ENCODE assay signal across 13 cellular contexts in the genomic region with DNA sequence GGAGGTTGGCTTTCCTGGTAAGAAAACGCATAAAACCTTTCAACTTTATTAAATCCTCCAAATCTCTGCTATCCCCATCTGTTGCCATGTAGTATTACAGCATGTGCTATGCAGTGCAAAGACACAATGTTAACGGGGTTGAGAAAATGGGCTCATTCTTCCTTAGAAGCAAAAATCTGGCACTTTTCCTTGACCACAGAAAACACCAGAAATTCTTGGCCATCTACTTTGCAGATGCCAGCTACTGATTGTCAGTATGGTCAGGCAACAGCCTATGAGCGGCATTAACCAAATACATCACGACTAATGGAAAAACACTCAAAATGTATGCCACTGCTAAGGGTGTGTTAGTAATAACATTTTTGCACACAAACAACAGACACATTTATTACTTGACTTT.
"Had no signal": no experiment of that assay in that cellular context is flagged by ENCODE, and none has a peak within 500 bp of the region (broad histone marks: within the 10 kb centered on the region; RNA-seq: fewer than 3 reads in every experiment).

No MANE protein-coding gene starts in this region.

- ATAC-seq: natural killer cell, psoas muscle, sciatic nerve, upper lobe of right lung had no signal

- H3K9me3 ChIP-seq: psoas muscle, suprapubic skin, upper lobe of right lung had no signal

- DNase-seq: activated CD4-positive, alpha-beta T cell treated with anti-CD3 and anti-CD28 coated beads, Interleukin-2, amount 50 U/mL, for 1 hour; activated naive CD4-positive, alpha-beta T cell treated with anti-CD3 and anti-CD28 coated beads, Interleukin-2, amount 50 U/mL, for 16 hours; activated T-cell treated with anti-CD3 and anti-CD28 coated beads, Interleukin-2, amount 50 U/mL, for 1 hour; cerebellar nuclear complex; endodermal cell; natural killer cell; psoas muscle; stimulated activated naive CD4-positive, alpha-beta T cell treated with Interleukin-2 at 50 U/mL for 16 hours; T-helper 2 cell; upper lobe of right lung had no signal

- H3K4me1 ChIP-seq: psoas muscle, suprapubic skin, upper lobe of right lung had no signal

- H3K4me3 ChIP-seq: psoas muscle, suprapubic skin, upper lobe of right lung had no signal

- H3K36me3 Mint-ChIP-seq: natural killer cell had no signal

- H3K27ac ChIP-seq: psoas muscle, suprapubic skin, upper lobe of right lung had no signal

- H3K9me3 Mint-ChIP-seq: dendritic cell treated with granulocyte-macrophage colony-stimulating factor and Interleukin-4, amounts not matched to agents 40 ng/mL and 50 ng/mL, for 4 days; natural killer cell had no signal

- H3K27me3 ChIP-seq: suprapubic skin, upper lobe of right lung had no signal

- H3K36me3 ChIP-seq: suprapubic skin, upper lobe of right lung had no signal

- H3K27ac Mint-ChIP-seq: dendritic cell treated with granulocyte-macrophage colony-stimulating factor and Interleukin-4, amounts not matched to agents 40 ng/mL and 50 ng/mL, for 4 days; endodermal cell; natural killer cell had no signal
